1 cellular context compared by ENCODE assay signal in the genomic region with DNA sequence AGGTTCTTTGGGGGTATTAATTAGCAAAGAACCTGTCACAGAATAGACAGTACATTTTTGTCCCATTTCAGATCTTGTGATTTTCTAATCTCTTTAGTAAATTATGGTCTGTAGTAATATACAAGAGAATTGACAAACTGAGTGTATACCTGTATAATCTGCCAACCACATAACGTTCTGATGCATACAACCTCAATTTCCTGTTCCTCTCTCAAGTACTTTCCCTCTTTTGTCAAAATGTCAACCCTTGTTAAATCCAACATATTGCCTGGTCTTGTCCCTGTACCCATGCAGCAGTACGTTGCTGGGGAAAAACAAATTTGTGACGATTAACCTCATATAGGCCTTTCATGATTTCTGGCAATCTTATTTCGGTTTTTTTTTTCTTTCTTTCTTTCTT.
TF ChIP-seq lines count a peak whose summit lies in the region.

No MANE protein-coding gene starts in this region.

TF ChIP-seq in K562, 482 proteins besides CTCF, POLR2A, EP300 and RAD21 (continued from another document):
- TF ChIP-seq, protein P1, sequence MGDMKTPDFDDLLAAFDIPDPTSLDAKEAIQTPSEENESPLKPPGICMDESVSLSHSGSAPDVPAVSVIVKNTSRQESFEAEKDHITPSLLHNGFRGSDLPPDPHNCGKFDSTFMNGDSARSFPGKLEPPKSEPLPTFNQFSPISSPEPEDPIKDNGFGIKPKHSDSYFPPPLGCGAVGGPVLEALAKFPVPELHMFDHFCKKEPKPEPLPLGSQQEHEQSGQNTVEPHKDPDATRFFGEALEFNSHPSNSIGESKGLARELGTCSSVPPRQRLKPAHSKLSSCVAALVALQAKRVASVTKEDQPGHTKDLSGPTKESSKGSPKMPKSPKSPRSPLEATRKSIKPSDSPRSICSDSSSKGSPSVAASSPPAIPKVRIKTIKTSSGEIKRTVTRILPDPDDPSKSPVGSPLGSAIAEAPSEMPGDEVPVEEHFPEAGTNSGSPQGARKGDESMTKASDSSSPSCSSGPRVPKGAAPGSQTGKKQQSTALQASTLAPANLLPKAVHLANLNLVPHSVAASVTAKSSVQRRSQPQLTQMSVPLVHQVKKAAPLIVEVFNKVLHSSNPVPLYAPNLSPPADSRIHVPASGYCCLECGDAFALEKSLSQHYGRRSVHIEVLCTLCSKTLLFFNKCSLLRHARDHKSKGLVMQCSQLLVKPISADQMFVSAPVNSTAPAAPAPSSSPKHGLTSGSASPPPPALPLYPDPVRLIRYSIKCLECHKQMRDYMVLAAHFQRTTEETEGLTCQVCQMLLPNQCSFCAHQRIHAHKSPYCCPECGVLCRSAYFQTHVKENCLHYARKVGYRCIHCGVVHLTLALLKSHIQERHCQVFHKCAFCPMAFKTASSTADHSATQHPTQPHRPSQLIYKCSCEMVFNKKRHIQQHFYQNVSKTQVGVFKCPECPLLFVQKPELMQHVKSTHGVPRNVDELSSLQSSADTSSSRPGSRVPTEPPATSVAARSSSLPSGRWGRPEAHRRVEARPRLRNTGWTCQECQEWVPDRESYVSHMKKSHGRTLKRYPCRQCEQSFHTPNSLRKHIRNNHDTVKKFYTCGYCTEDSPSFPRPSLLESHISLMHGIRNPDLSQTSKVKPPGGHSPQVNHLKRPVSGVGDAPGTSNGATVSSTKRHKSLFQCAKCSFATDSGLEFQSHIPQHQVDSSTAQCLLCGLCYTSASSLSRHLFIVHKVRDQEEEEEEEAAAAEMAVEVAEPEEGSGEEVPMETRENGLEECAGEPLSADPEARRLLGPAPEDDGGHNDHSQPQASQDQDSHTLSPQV (IDR thresholded peaks at IDR 0.05): 0 out of 2 replicates have a peak, but pooled peaks have one; percentile 16
- no peak for TF ChIP-seq RBM17 (IDR thresholded peaks at IDR 0.05; ENCODE audit: borderline replicate concordance, low read depth, low read length)
TF ChIP-seq in K562: peak in this region for 2.
